ENCODE assay signal across 1 cellular context in genomic region chr1:110291241-110292030, GRCh38.
TF ChIP-seq lines count a peak whose summit lies in the region.

No MANE protein-coding gene starts in this region.

TF ChIP-seq in HepG2, 621 proteins besides CTCF, POLR2A, EP300 and RAD21:
- TF ChIP-seq HNRNPK (IDR thresholded peaks at IDR 0.05; ENCODE audit: low read depth, low read length, poor library complexity, severe bottlenecking) (no peak), MBD4 (IDR thresholded peaks at IDR 0.05; ENCODE audit: borderline replicate concordance, low read length) (no peak)
- TF ChIP-seq, protein P1, sequence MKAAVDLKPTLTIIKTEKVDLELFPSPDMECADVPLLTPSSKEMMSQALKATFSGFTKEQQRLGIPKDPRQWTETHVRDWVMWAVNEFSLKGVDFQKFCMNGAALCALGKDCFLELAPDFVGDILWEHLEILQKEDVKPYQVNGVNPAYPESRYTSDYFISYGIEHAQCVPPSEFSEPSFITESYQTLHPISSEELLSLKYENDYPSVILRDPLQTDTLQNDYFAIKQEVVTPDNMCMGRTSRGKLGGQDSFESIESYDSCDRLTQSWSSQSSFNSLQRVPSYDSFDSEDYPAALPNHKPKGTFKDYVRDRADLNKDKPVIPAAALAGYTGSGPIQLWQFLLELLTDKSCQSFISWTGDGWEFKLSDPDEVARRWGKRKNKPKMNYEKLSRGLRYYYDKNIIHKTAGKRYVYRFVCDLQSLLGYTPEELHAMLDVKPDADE (CRISPR knock-in tag; IDR thresholded peaks at IDR 0.05) = no peak
